16 cellular contexts compared by ENCODE assay signal in genomic region chr9:126793686-126794417, GRCh38. TPM values are rescaled to one million over a fixed set of nuclear protein-coding genes. Genes with fewer than 3 reads are reported as not detected.
DNase-seq lines count a peak whose midpoint lies in the region; ATAC-seq and TF ChIP-seq lines count a peak whose summit lies in the region.
"Had no signal": no experiment of that assay in that cellular context is flagged by ENCODE, and none has a peak within 500 bp of the region (broad histone marks: within the 10 kb centered on the region; RNA-seq: fewer than 3 reads in every experiment).

No MANE protein-coding gene starts in this region.

- peak overlapping the region; percentile 53 for H3K9ac ChIP-seq in mammary epithelial cell (ENCODE audit: insufficient read depth, low read length)

- no peaks in the 10 kb centered on the region for H3K79me2 ChIP-seq in mammary epithelial cell (ENCODE audit: insufficient read depth, low read length)

- CTCF ChIA-PET in HEK293 (lab: Yijun Ruan, JAX), result interaction anchor here (0.7 to 1.3 kb wide), 2 partner anchors 15 to 56 kb away, joined by 3 to 4 read pairs; no protein-coding TSS in a partner anchor
- CTCF ChIA-PET in mammary epithelial cell (lab: Charles Lee; ENCODE audit: low non-redundant PET), result no interaction called here

- 68% methylated on average over 10 of the region's 10 CpGs for WGBS in mammary epithelial cell (ENCODE audit: low coverage, missing lambda C conversion rate)
- WGBS in body of pancreas, 2 donors, result 63 to 73% methylated on average over 10 of the region's 10 CpGs

- no peak overlapping the region for H3K4me3 ChIP-seq in HEK293 (ENCODE audit: low read depth, low read length)
- H3K4me3 ChIP-seq in mammary epithelial cell (replicated peaks in 1 of 3; ENCODE audit: insufficient read depth in 1 of 3, low read depth in 2 of 3, low read length in 3 of 3), result no peak overlapping the region
- H3K4me3 ChIP-seq in skin epidermis, result no peak overlapping the region
- H3K4me3 ChIP-seq in body of pancreas, result no peak overlapping the region

- H4K20me1 ChIP-seq in mammary epithelial cell (ENCODE audit: insufficient read depth, low read length), result no peaks in the 10 kb centered on the region

- POLR2A ChIA-PET in HEK293 (lab: Yijun Ruan, JAX), result no interaction called here

- no peaks in the 10 kb centered on the region for H3K36me3 Mint-ChIP-seq in activated naive CD4-positive, alpha-beta T cell treated with anti-CD3 and anti-CD28 coated beads, Interleukin-2, amount 50 U/mL, for 72 hours

- H3K4me2 ChIP-seq in mammary epithelial cell (ENCODE audit: insufficient read depth, low read depth, low read length), result peak overlapping the region; percentile 81

- H3K27me3 ChIP-seq in mammary epithelial cell (ENCODE audit: insufficient read depth, low read length), result no peaks in the 10 kb centered on the region
- H3K27me3 ChIP-seq in body of pancreas, result no peaks in the 10 kb centered on the region

- intact Hi-C loops in mammary epithelial cell (cut with micrococcal nuclease) (loop anchor here (1.0 kb wide), 1 partner anchor 11 kb away; the partner anchor contains the start of gene ZBTB43), body of pancreas (cut with DNase I) (no loop called here)

- no peak overlapping the region for H3K27ac ChIP-seq in HEK293 (ENCODE audit: extremely low read depth, low read depth, low read length)
- H3K27ac ChIP-seq in mammary epithelial cell (ENCODE audit: insufficient read depth, low read depth, low read length), result peak overlapping the region; percentile 75
- peak overlapping the region in 17 of 21 experiments; percentile 26 to 85 (median 66) for H3K27ac ChIP-seq in skin epidermis
- no peak overlapping the region for H3K27ac ChIP-seq in body of pancreas

- H3K36me3 ChIP-seq in HEK293 (ENCODE audit: control insufficient read depth in 2 of 2, insufficient read depth in 1 of 2, low read length in 2 of 2) (no peaks in the 10 kb centered on the region), mammary epithelial cell (ENCODE audit: insufficient read depth, low read length) (no peaks in the 10 kb centered on the region), body of pancreas (replicated peaks in 1 of 2; ENCODE audit: insufficient read depth in 1 of 2, low read depth in 2 of 2) (no peaks in the 10 kb centered on the region)

- no peak for ATAC-seq in left lobe of liver
- no peak for ATAC-seq in body of pancreas
- ATAC-seq in HG03442 (IDR thresholded peaks at IDR 0.05; ENCODE audit: unreplicated experiment), result no peak
- no peak for ATAC-seq in activated naive CD4-positive, alpha-beta T cell treated with anti-CD3 and anti-CD28 coated beads, Interleukin-2, amount 50 U/mL, for 72 hours

- H3K4me1 ChIP-seq in HEK293 (ENCODE audit: control insufficient read depth, insufficient read depth, low read length), result no peaks in the 10 kb centered on the region; the same call in 1 of the 2 replicates
- peaks cover 36% of the 10 kb centered on the region for H3K4me1 ChIP-seq in mammary epithelial cell (ENCODE audit: insufficient read depth, low read length)
- H3K4me1 ChIP-seq in body of pancreas, result no peaks in the 10 kb centered on the region

- dilution Hi-C loops in mammary epithelial cell (cut with HindIII; ENCODE audit: low sequenced_read_pairs), result loop anchor here (25.0 kb wide), 1 partner anchor 182 kb away; the partner anchor contains the start of gene LMX1B

- BruUV-seq in mammary epithelial cell (replicated peaks; lab: Mats Ljungman, UMichigan), result TSS peak; percentile 68

- peak; percentile 93 for DNase-seq in mammary epithelial cell
- peak; percentile 37 for DNase-seq in left lobe of liver (ENCODE audit: low spot score)
- no peak for DNase-seq in body of pancreas
- DNase-seq in putamen (ENCODE audit: low spot score), result no peak
- DNase-seq in activated naive CD4-positive, alpha-beta T cell treated with anti-CD3 and anti-CD28 coated beads, Interleukin-2, amount 50 U/mL, for 72 hours (ENCODE audit: low spot score in 2 of 2), result no peak
- DNase-seq: ACHN; Calu3; CD4-positive, alpha-beta T cell; DMS79; Karpas-422; NCI-H1930; NCI-H2171 had no signal

- in situ Hi-C loops in mammary epithelial cell (cut with MboI; ENCODE audit: low sequenced_read_pairs in 2 of 2), result no loop called here

- no peak for TF ChIP-seq CTCF in HEK293 (tag by site-specific recombination; IDR thresholded peaks at IDR 0.05)
- TF ChIP-seq CTCF in mammary epithelial cell (conservative IDR thresholded peaks at IDR 0.05 in 1 of 2, IDR thresholded peaks at IDR 0.05 in 1 of 2; ENCODE audit: extremely low read depth in 1 of 2, insufficient read depth in 1 of 2, low read depth in 1 of 2, low read length in 2 of 2), result no peak
- no peak for TF ChIP-seq CTCF in body of pancreas (IDR thresholded peaks at IDR 0.05)

- peaks cover 0 to 6% of the 10 kb centered on the region in 2 donors for H3K9me3 Mint-ChIP-seq in activated naive CD4-positive, alpha-beta T cell treated with anti-CD3 and anti-CD28 coated beads, Interleukin-2, amount 50 U/mL, for 72 hours
- H3K9me3 Mint-ChIP-seq: CD4-positive, alpha-beta T cell had no signal

- H3K9me3 ChIP-seq in HEK293 (ENCODE audit: control insufficient read depth, insufficient read depth, low read depth, low read length) (no peaks in the 10 kb centered on the region), mammary epithelial cell (replicated peaks; ENCODE audit: insufficient read depth, low read length) (no peaks in the 10 kb centered on the region), body of pancreas (no peaks in the 10 kb centered on the region)

- no peak overlapping the region for H3K27ac Mint-ChIP-seq in activated naive CD4-positive, alpha-beta T cell treated with anti-CD3 and anti-CD28 coated beads, Interleukin-2, amount 50 U/mL, for 72 hours
- H3K27ac Mint-ChIP-seq: B cell; CD4-positive, alpha-beta T cell had no signal

- H2AFZ ChIP-seq in mammary epithelial cell (ENCODE audit: low read depth, low read length), result peak overlapping the region; percentile 81

- TF ChIP-seq POLR2A in body of pancreas (IDR thresholded peaks at IDR 0.05), result no peak

TF ChIP-seq in HEK293, 187 proteins besides CTCF, POLR2A, EP300 and RAD21:
- TF ChIP-seq ZFHX2 (tag by site-specific recombination; conservative IDR thresholded peaks at IDR 0.05) (0 out of 2 replicates have a peak, but pooled peaks have one; percentile 18), ZNF112 (tag by site-specific recombination; IDR thresholded peaks at IDR 0.05) (no peak)

RNA-seq across cellular contexts. Expression of gene ZBTB43, which starts 11.0 kb away (rescaled TPM):
- total RNA-seq in mammary epithelial cell, result 10 to 100 TPM; 24.0 to 32.4 TPM
- polyA plus RNA-seq in mammary epithelial cell, result 7.0 TPM
- polyA minus RNA-seq in mammary epithelial cell, result 6.4 TPM
- 8.2 TPM for total RNA-seq in left lobe of liver
- 1 to 10 TPM; 6.2 to 7.6 TPM for total RNA-seq in body of pancreas
- 10 to 100 TPM; 19.5 to 51.4 TPM for total RNA-seq in activated naive CD4-positive, alpha-beta T cell treated with anti-CD3 and anti-CD28 coated beads, Interleukin-2, amount 50 U/mL, for 72 hours

Comparison
In these comparisons a context has a peak if more than half of its experiments do, and no peak if none do; other contexts are left out.
1. H3K27ac ChIP-seq: peak in mammary epithelial cell (single experiment) and skin epidermis (17 of 21); none in HEK293 (single experiment) and body of pancreas (0 of 4).
2. DNase-seq: peak in mammary epithelial cell (single experiment) and left lobe of liver (single experiment); none in body of pancreas (0 of 4), putamen (single experiment) and activated naive CD4-positive, alpha-beta T cell treated with anti-CD3 and anti-CD28 coated beads, Interleukin-2, amount 50 U/mL, for 72 hours (0 of 2).